In genomic region chr1:206505702-206506375, GRCh38 we compare ENCODE assay signal across 8 cellular contexts.
DNase-seq lines count a peak whose midpoint lies in the region; ATAC-seq and TF ChIP-seq lines count a peak whose summit lies in the region.

No MANE protein-coding gene starts in this region.

- peak overlapping the region; percentile 74 for H3K4me3 Mint-ChIP-seq in activated naive CD8-positive, alpha-beta T cell

- no peaks in the 10 kb centered on the region for H3K36me3 Mint-ChIP-seq in activated naive CD8-positive, alpha-beta T cell

- H3K9me3 Mint-ChIP-seq in activated naive CD8-positive, alpha-beta T cell (ENCODE audit: low read depth) = no peaks in the 10 kb centered on the region

- H3K27ac Mint-ChIP-seq in activated naive CD8-positive, alpha-beta T cell = no peak overlapping the region

- H3K4me1 Mint-ChIP-seq in activated naive CD8-positive, alpha-beta T cell (ENCODE audit: low read depth) = peaks cover 46% of the 10 kb centered on the region

- DNase-seq in AG09309 (ENCODE audit: low read depth) (peak; percentile 34), kidney tubule cell (ENCODE audit: low spot score) (peak; percentile 29), NCI-H187 (lab: John Stamatoyannopoulos, UW) (no peak)

- H3K27me3 Mint-ChIP-seq in activated naive CD8-positive, alpha-beta T cell = peaks cover 16% of the 10 kb centered on the region

- peak; percentile 80 for TF ChIP-seq CTCF in AG09309 (IDR thresholded peaks at IDR 0.05; ENCODE audit: control insufficient read depth, insufficient read depth, low read depth, low read length, missing control alignments)
- TF ChIP-seq CTCF in GM12874 (IDR thresholded peaks at IDR 0.05; ENCODE audit: insufficient read depth, low read depth, low read length) = peak; percentile 51; the same call in 1 of the 2 replicates

- no peak overlapping the region for H3K4me3 ChIP-seq in AG09309 (ENCODE audit: control insufficient read depth, low read depth, low read length)

- ATAC-seq in HG02798 (IDR thresholded peaks at IDR 0.05; ENCODE audit: poor library complexity, unreplicated experiment) = no peak
- ATAC-seq in GM18909 (IDR thresholded peaks at IDR 0.05; ENCODE audit: poor library complexity, unreplicated experiment) = no peak
- ATAC-seq in GM21529 (IDR thresholded peaks at IDR 0.05; ENCODE audit: unreplicated experiment) = no peak

Comparison
In these comparisons a context has a peak if more than half of its experiments do, and no peak if none do; other contexts are left out.
1. DNase-seq: peak in AG09309 (single experiment) and kidney tubule cell (single experiment); none in NCI-H187 (0 of 2).